Comparison of ENCODE assay signal across 20 cellular contexts in genomic region chr4:181278941-181279340, GRCh38.
"Had no signal": no experiment of that assay in that cellular context is flagged by ENCODE, and none has a peak within 500 bp of the region (broad histone marks: within the 10 kb centered on the region; RNA-seq: fewer than 3 reads in every experiment).

No MANE protein-coding gene starts in this region.

- ATAC-seq: left lobe of liver, natural killer cell, right cardiac atrium had no signal

- H3K27ac Mint-ChIP-seq: mesothelial cell of epicardium, natural killer cell had no signal

- H3K4me1 Mint-ChIP-seq: natural killer cell had no signal

- H3K4me1 ChIP-seq: transverse colon had no signal

- H3K4me3 ChIP-seq: hepatocyte, ovary, stomach, thoracic aorta, transverse colon had no signal

- H3K4me2 ChIP-seq: hepatocyte had no signal

- H3K27me3 ChIP-seq: hepatocyte, ovary, stomach, transverse colon had no signal

- H3K79me2 ChIP-seq: hepatocyte had no signal

- H3K36me3 Mint-ChIP-seq: natural killer cell had no signal

- H3K27ac ChIP-seq: hepatocyte, ovary, stomach, thoracic aorta, transverse colon had no signal

- H3K4me3 Mint-ChIP-seq: mesothelial cell of epicardium, natural killer cell, neural crest cell had no signal

- H3K36me3 ChIP-seq: ovary, stomach, thoracic aorta, transverse colon had no signal

- DNase-seq: effector memory CD4-positive, alpha-beta T cell; erythroblast; foreskin melanocyte; head of caudate nucleus; islet precursor cell; natural killer cell; nucleus accumbens; ovary; right cardiac atrium; small intestine; stimulated activated CD4-positive, alpha-beta T cell treated with anti-CD3 and anti-CD28 coated beads, Interleukin-12 subunit alpha, Interleukin-12 subunit beta, amount 100 ng/mL, for 4 hours; stimulated activated naive CD4-positive, alpha-beta T cell; stomach; substantia nigra; transverse colon had no signal
